ENCODE assay signal across 8 cellular contexts in the genomic region with DNA sequence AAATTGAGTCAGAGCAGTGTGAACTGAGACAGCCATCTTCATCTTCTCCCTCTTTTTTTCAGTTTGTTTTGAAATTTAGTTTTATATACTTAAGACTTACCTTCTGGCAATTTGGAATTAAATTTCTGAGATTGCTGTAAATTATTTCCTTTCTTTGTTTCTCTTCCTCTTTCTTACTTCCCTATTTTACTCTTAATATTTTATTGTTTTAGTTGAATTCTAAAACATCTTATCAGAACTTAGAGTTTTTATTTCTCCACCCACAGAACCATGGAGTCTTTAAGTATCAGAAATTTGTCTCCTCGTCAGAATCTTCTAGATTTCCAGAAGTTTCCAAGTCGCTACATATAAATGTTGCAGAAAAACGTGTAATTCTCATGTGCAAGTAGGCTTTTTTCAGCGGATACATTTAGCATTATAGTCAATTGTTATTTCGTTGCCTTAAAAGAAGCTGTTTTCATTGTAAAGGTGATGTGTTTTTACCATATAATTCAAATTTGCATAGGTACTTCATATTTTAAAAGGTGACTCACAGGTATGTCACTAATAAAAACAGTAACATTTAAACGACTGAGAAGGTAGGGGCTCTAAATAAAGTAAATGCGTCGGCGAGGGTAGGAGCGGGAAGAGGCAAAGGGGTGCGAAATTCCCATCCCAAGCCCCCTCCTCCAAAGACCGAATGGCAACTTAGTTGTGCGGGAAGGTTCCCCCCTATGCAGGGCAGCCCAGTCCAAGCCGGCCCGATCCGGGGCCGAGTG. TPM values are rescaled to one million over a fixed set of nuclear protein-coding genes. Genes with fewer than 3 reads are reported as not detected.
DNase-seq lines count a peak whose midpoint lies in the region; ATAC-seq, FAIRE-seq and TF ChIP-seq lines count a peak whose summit lies in the region.

No MANE protein-coding gene starts in this region.

- no peaks in the 10 kb centered on the region for H3K4me1 ChIP-seq in mesendoderm (ENCODE audit: control insufficient read depth, low read depth, low read length)

- no peaks in the 10 kb centered on the region for H3K79me1 ChIP-seq in mesendoderm (ENCODE audit: low read length)

- peak overlapping the region; percentile 72 for H3K4me3 ChIP-seq in bronchial epithelial cell (ENCODE audit: low read depth, low read length)
- H3K4me3 ChIP-seq in mesendoderm (ENCODE audit: low read length): peak overlapping the region; percentile 90

- no peak overlapping the region for H2BK120ac ChIP-seq in mesendoderm (ENCODE audit: low read depth, low read length)

- peak; percentile 28 for DNase-seq in LoVo (ENCODE audit: low spot score)
- peak; percentile 55 for DNase-seq in bronchial epithelial cell (ENCODE audit: low read depth)
- DNase-seq in mesendoderm: no peak
- DNase-seq in NCI-H146 (lab: John Stamatoyannopoulos, UW): no peak
- no peak for DNase-seq in midbrain (lab: John Stamatoyannopoulos, UW)
- DNase-seq in retina: no peak

- H3K18ac ChIP-seq in mesendoderm (ENCODE audit: low read length): peak overlapping the region; percentile 97

- H3K36me3 ChIP-seq in bronchial epithelial cell (ENCODE audit: control insufficient read depth, insufficient read depth, low read length) (no peaks in the 10 kb centered on the region), mesendoderm (ENCODE audit: control insufficient read depth, insufficient read depth, low read length) (no peaks in the 10 kb centered on the region)

- no peak overlapping the region for H2BK5ac ChIP-seq in mesendoderm (ENCODE audit: low read length)

- H3K79me2 ChIP-seq in mesendoderm (ENCODE audit: control insufficient read depth, insufficient read depth, low read length): no peaks in the 10 kb centered on the region

- H3K23ac ChIP-seq in mesendoderm (ENCODE audit: low read length): no peak overlapping the region

- peak overlapping the region; percentile 3 for H4K8ac ChIP-seq in mesendoderm (ENCODE audit: low read depth, low read length)

- H4K5ac ChIP-seq in mesendoderm (ENCODE audit: low read length): no peak overlapping the region

- no peak for FAIRE-seq in bronchial epithelial cell (lab: Jason Lieb, UNC)

- ATAC-seq in GM19035 (IDR thresholded peaks at IDR 0.05; ENCODE audit: unreplicated experiment) (peak; percentile 3), HG03196 (IDR thresholded peaks at IDR 0.05; ENCODE audit: unreplicated experiment) (no peak)

- peak overlapping the region; percentile 20 for H3K4ac ChIP-seq in mesendoderm (ENCODE audit: low read depth, low read length)

- WGBS in mesendoderm (ENCODE audit: extremely low coverage, insufficient coverage, low lambda C conversion rate): no CpG with 5 or more reads among the region's 17 CpGs

- no peak for TF ChIP-seq CTCF in bronchial epithelial cell (IDR thresholded peaks at IDR 0.05; ENCODE audit: insufficient read depth, low read length, severe bottlenecking)

- peak overlapping the region; percentile 97 for H3K56ac ChIP-seq in mesendoderm (ENCODE audit: low read length)

- H3K27ac ChIP-seq in mesendoderm (ENCODE audit: low read depth, low read length): peak overlapping the region; percentile 45

- H2BK15ac ChIP-seq in mesendoderm (replicated peaks; ENCODE audit: low read depth): no peak overlapping the region

- no peak overlapping the region for H2AK5ac ChIP-seq in mesendoderm (ENCODE audit: low read length)

- H3K27me3 ChIP-seq in bronchial epithelial cell (ENCODE audit: control insufficient read depth, insufficient read depth, low read length): no peaks in the 10 kb centered on the region
- no peaks in the 10 kb centered on the region for H3K27me3 ChIP-seq in mesendoderm (ENCODE audit: insufficient read depth, low read length, poor library complexity)

- peak overlapping the region; percentile 94 for H3K9ac ChIP-seq in mesendoderm (ENCODE audit: low read length)

- peak overlapping the region; percentile 90 for H3K4me2 ChIP-seq in mesendoderm (ENCODE audit: low read length)

RNA-seq across cellular contexts. Expression of a gene that starts 0.9 kb away (rescaled TPM):
- 13.7 and 19.1 TPM in 2 replicates for total RNA-seq in bronchial epithelial cell
- 9.7 TPM for polyA plus RNA-seq in mesendoderm (2013, experiment 1 of 2)
- polyA plus RNA-seq in mesendoderm (2013, experiment 2 of 2): 9.7 TPM

Comparison
In these comparisons a context has a peak if more than half of its experiments do, and no peak if none do; other contexts are left out.
1. DNase-seq: peak in LoVo (single experiment) and bronchial epithelial cell (single experiment); none in mesendoderm (single experiment), NCI-H146 (single experiment), midbrain (single experiment) and retina (single experiment).